In the genomic region with DNA sequence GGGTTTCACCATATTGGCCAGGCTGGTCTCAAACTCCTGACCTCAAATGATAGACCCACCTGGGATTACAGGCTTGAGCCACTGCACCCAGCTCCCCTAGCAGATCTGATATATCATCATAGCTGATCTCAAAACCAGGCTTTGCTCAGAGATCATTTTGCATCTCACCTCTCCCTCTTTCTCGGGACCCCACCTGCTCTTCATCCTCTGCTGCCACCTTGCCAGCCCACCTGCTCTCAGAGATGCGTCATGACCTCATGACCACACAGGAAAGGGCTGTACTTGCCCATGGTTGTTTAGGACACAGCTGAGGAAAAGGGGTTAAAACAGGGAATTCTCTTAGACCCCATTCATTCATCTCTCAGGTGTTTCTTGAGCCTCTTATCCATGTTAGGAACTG, we compare ENCODE assay signal across 28 cellular contexts. TPM values are rescaled to one million over a fixed set of nuclear protein-coding genes. Genes with fewer than 3 reads are reported as not detected.
"Had no signal": no experiment of that assay in that cellular context is flagged by ENCODE, and none has a peak within 500 bp of the region (broad histone marks: within the 10 kb centered on the region; RNA-seq: fewer than 3 reads in every experiment).

No MANE protein-coding gene starts in this region.

- DNase-seq: MV-4-11, NCI-H1092, NCI-H1105 treated with DMSO at 0.1 percent for 48 hours, NCI-H1417 treated with DMSO at 0.1 percent for 48 hours, NCI-H146, NCI-H1694 treated with DMSO at 0.1 percent for 48 hours, NCI-H1930, NCI-H2081, NCI-H2107, NCI-H2227 treated with DMSO at 0.1 percent for 48 hours, NCI-H510A, NCI-H524 treated with DMSO at 0.1 percent for 48 hours, NCI-H69, NCI-H774, OCI-M1, PC-9, Peyer's patch, SHP77 treated with DMSO at 0.1 percent for 48 hours, SJCRH30 had no signal

- H2AFZ ChIP-seq: PC-9 had no signal

- H3K27ac ChIP-seq: HL-60, KMS-11, PC-9, Peyer's patch, SJCRH30 had no signal

- ATAC-seq: K562, Right ventricle myocardium inferior, SK-N-SH treated with all-trans-retinoic acid at 6 μM for 48 hours had no signal

- H3K4me1 ChIP-seq: Peyer's patch, SJCRH30 had no signal

- H3K4me3 ChIP-seq: K562, PC-9, Peyer's patch, SJCRH30 had no signal

- H3K9ac ChIP-seq: KMS-11 had no signal

- FAIRE-seq: K562 had no signal

- H3K9me3 ChIP-seq: Peyer's patch, SJCRH30 had no signal

- H3K27me3 ChIP-seq: Peyer's patch, SJCRH30 had no signal

- H3K4me2 ChIP-seq: KMS-11, PC-9 had no signal

- H3K36me3 ChIP-seq: Peyer's patch, SJCRH30 had no signal

RNA-seq across cellular contexts. Expression of a gene that starts 27.4 kb away (rescaled TPM):
- total RNA-seq: K562, LHCN-M2, MCF 10A, RPMI7951, SJCRH30 had no signal
- polyA plus RNA-seq: IgD-negative memory B cell, K562 had no signal

RNA-seq across cellular contexts. Expression of a gene that starts 57.8 kb away (rescaled TPM):
- polyA plus RNA-seq: IgD-negative memory B cell had no signal
